In genomic region chr11:62123669-62124185, GRCh38 we compare ENCODE assay signal across 8 cellular contexts. TPM values are rescaled to one million over a fixed set of nuclear protein-coding genes. Genes with fewer than 3 reads are reported as not detected.
DNase-seq lines count a peak whose midpoint lies in the region; ATAC-seq and TF ChIP-seq lines count a peak whose summit lies in the region.

Gene INCENP (plus strand): TSS chr11:62124011. CDS start chr11:62128162, 4,151 bp downstream.

- no peak for TF ChIP-seq POLR2A in uterus (IDR thresholded peaks at IDR 0.05)

- DNase-seq in NCI-H187 treated with DMSO at 0.1 percent for 48 hours (lab: John Stamatoyannopoulos, UW) (peak; percentile 89), ascending aorta (ENCODE audit: low spot score in 2 of 2) (peak; percentile 93 to 98), right cardiac atrium (peak; percentile 97 to 98 (median 98)), pulmonary artery endothelial cell (ENCODE audit: low read depth, low spot score) (peak; percentile 95), uterus (peak; percentile 94 to 98)

- H3K4me3 ChIP-seq in ascending aorta (peak within 1 kb of the TSS; percentile 65 to 97), right cardiac atrium (ENCODE audit: low read length) (peak within 1 kb of the TSS; percentile 83), uterus (peak within 1 kb of the TSS; percentile 70 to 82)

- peak; percentile 91 for ATAC-seq in GM18499 (IDR thresholded peaks at IDR 0.05; ENCODE audit: insufficient read depth, unreplicated experiment)
- ATAC-seq in HG02943 (IDR thresholded peaks at IDR 0.05; ENCODE audit: low read depth, unreplicated experiment), result peak; percentile 87
- peak; percentile 98 to 99 for ATAC-seq in right cardiac atrium

- H3K27me3 ChIP-seq in ascending aorta, result no peaks in the 10 kb centered on the region
- H3K27me3 ChIP-seq in right cardiac atrium (ENCODE audit: control insufficient read depth, insufficient read depth), result no peaks in the 10 kb centered on the region
- no peaks in the 10 kb centered on the region for H3K27me3 ChIP-seq in uterus

- no peaks in the 10 kb centered on the region for H3K9me3 ChIP-seq in ascending aorta
- no peaks in the 10 kb centered on the region for H3K9me3 ChIP-seq in right cardiac atrium (ENCODE audit: control insufficient read depth, low read length)
- H3K9me3 ChIP-seq in uterus, result no peaks in the 10 kb centered on the region

- H3K36me3 ChIP-seq in ascending aorta (peaks cover 0 to 6% of the 10 kb centered on the region in 2 donors), uterus (no peaks in the 10 kb centered on the region)

- H3K4me1 ChIP-seq in ascending aorta (peaks cover 4 to 13% of the 10 kb centered on the region in 2 donors), right cardiac atrium (ENCODE audit: control insufficient read depth, insufficient read depth, low read length) (peaks cover 8% of the 10 kb centered on the region), uterus (peaks cover 0 to 4% of the 10 kb centered on the region in 2 donors)

- TF ChIP-seq CTCF in ascending aorta (IDR thresholded peaks at IDR 0.05) (no peak), uterus (IDR thresholded peaks at IDR 0.05) (no peak)

- intact Hi-C loops in T-helper 2 cell treated with Interferon-gamma antibody and Interleukin-4, amounts not matched to agents 100 ng/mL and 5 ng/mL, for 36 hours (cut with micrococcal nuclease), result loop anchor here (1.0 to 10.0 kb wide), 6 partner anchors 11 to 431 kb away; partner anchors contain the start of genes FEN1, FTH1 and TMEM258
- intact Hi-C loops in ascending aorta (cut with DNase I), result loop anchor here (5.0 kb wide), 1 partner anchor 331 kb away; the partner anchor contains the start of genes FEN1 and TMEM258
- intact Hi-C loops in right cardiac atrium (cut with DNase I), result no loop called here
- intact Hi-C loops in uterus (cut with DNase I; ENCODE audit: low total_unique reads), result no loop called here

- H3K27ac ChIP-seq in ascending aorta (peak within 1 kb of the TSS in 1 of 2 donors; percentile 70), right cardiac atrium (ENCODE audit: low read length) (peak within 1 kb of the TSS; percentile 49), uterus (peak within 1 kb of the TSS; percentile 65 to 67)

- WGBS in right cardiac atrium, result under 1% methylated on average over 39 of the region's 39 CpGs

RNA-seq across cellular contexts. Expression of gene INCENP, which starts in this region (rescaled TPM):
- 155 and 163 TPM in 2 replicates for total RNA-seq in T-helper 2 cell treated with Interferon-gamma antibody and Interleukin-4, amounts not matched to agents 100 ng/mL and 5 ng/mL, for 36 hours
- total RNA-seq in ascending aorta (55.5 TPM), right cardiac atrium (10 to 100 TPM; 15.1 to 24.4 (median 19.7) TPM), pulmonary artery endothelial cell (28.5 and 66.7 TPM in 2 replicates), uterus (10 to 100 TPM in 2 of 4 donors, 1 to 10 TPM in 2; 7.4 to 27.1 (median 16.5) TPM)
- polyA plus RNA-seq in right cardiac atrium, result 3.6 TPM

Comparison
In these comparisons a context has a peak if more than half of its experiments do, and no peak if none do; other contexts are left out.
1. intact Hi-C loops: an anchor here in T-helper 2 cell treated with Interferon-gamma antibody and Interleukin-4, amounts not matched to agents 100 ng/mL and 5 ng/mL, for 36 hours (1.0 to 10.0 kb wide) and ascending aorta (5.0 kb wide); none called in right cardiac atrium and uterus.